Comparison of ENCODE assay signal across 20 cellular contexts in the genomic region with DNA sequence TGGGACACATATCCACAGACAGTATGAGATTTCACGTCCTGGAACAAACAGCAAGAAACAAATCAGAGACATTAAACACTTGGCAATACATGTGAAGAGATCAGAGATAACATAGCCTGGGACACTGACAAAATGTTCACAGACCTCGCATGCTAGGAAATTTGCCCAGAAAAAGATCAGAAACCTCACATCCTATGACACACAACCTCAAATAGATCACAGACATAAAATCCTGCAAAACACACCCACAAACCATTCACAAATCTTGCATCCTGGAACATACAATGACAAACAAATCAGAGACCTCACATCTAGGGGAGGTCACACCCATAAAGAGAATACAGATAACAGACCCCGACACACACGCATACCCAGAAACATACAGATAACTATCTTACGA. TPM values are rescaled to one million over a fixed set of nuclear protein-coding genes. Genes with fewer than 3 reads are reported as not detected.
DNase-seq lines count a peak whose midpoint lies in the region; ATAC-seq and TF ChIP-seq lines count a peak whose summit lies in the region.
"Had no signal": no experiment of that assay in that cellular context is flagged by ENCODE, and none has a peak within 500 bp of the region (broad histone marks: within the 10 kb centered on the region; RNA-seq: fewer than 3 reads in every experiment).

No MANE protein-coding gene starts in this region.

- DNase-seq in AG20443 (ENCODE audit: low spot score): peak; percentile 6
- no peak for DNase-seq in CD8-positive, alpha-beta T cell
- DNase-seq in immature natural killer cell: peak; percentile 29 to 36 (median 34)
- DNase-seq in COLO829 (ENCODE audit: low spot score): no peak
- DNase-seq: activated gamma-delta T cell, BE2C, DMS79 treated with DMSO at 0.1 percent for 48 hours, MV-4-11, NCI-H2029 treated with DMSO at 0.1 percent for 48 hours, NCI-H510A treated with DMSO at 0.1 percent for 48 hours, SHP77 treated with DMSO at 0.1 percent for 48 hours, T-helper 9 cell, transverse colon had no signal

- TF ChIP-seq CTCF in CD8-positive, alpha-beta T cell (IDR thresholded peaks at IDR 0.05): no peak

- peak overlapping the region; percentile 92 for H3K27ac Mint-ChIP-seq in CD8-positive, alpha-beta T cell
- peak overlapping the region; percentile 36 for H3K27ac Mint-ChIP-seq in activated naive CD8-positive, alpha-beta T cell
- H3K27ac Mint-ChIP-seq in immature natural killer cell: peak overlapping the region; percentile 79 to 94 (median 90)

- H3K27me3 Mint-ChIP-seq in CD8-positive, alpha-beta T cell (ENCODE audit: low read depth): no peaks in the 10 kb centered on the region
- no peaks in the 10 kb centered on the region for H3K27me3 Mint-ChIP-seq in activated naive CD8-positive, alpha-beta T cell
- peaks cover 11 to 26% (median 16%) of the 10 kb centered on the region in 3 donors for H3K27me3 Mint-ChIP-seq in immature natural killer cell (ENCODE audit: low read depth in 3 of 3)

- intact Hi-C loops in CD8-positive, alpha-beta T cell (cut with DNase I, micrococcal nuclease): loop anchor here in 1 of 2 experiments (1.0 kb wide), 1 partner anchor 23 kb away; no protein-coding TSS in a partner anchor

- no peaks in the 10 kb centered on the region for H3K9me3 ChIP-seq in CD8-positive, alpha-beta T cell (ENCODE audit: low read length)
- H3K9me3 ChIP-seq: BE2C, transverse colon had no signal

- no peaks in the 10 kb centered on the region for H3K36me3 Mint-ChIP-seq in CD8-positive, alpha-beta T cell
- no peaks in the 10 kb centered on the region for H3K36me3 Mint-ChIP-seq in activated naive CD8-positive, alpha-beta T cell
- no peaks in the 10 kb centered on the region for H3K36me3 Mint-ChIP-seq in immature natural killer cell

- CTCF ChIA-PET in CD8-positive, alpha-beta T cell (lab: Charles Lee): no interaction called here

- H3K4me3 Mint-ChIP-seq in CD8-positive, alpha-beta T cell: peak overlapping the region; percentile 2
- H3K4me3 Mint-ChIP-seq in activated naive CD8-positive, alpha-beta T cell: peak overlapping the region; percentile 11
- peak overlapping the region; percentile 2 to 82 (median 49) for H3K4me3 Mint-ChIP-seq in immature natural killer cell

- H3K9me3 Mint-ChIP-seq in CD8-positive, alpha-beta T cell: no peaks in the 10 kb centered on the region
- H3K9me3 Mint-ChIP-seq in activated naive CD8-positive, alpha-beta T cell (ENCODE audit: low read depth): no peaks in the 10 kb centered on the region
- no peaks in the 10 kb centered on the region for H3K9me3 Mint-ChIP-seq in immature natural killer cell

- no peaks in the 10 kb centered on the region for H3K36me3 ChIP-seq in CD8-positive, alpha-beta T cell (ENCODE audit: insufficient read depth, low read length)
- H3K36me3 ChIP-seq: BE2C, transverse colon had no signal

- peak; percentile 34 for ATAC-seq in CD8-positive, alpha-beta T cell
- ATAC-seq in GM21619 (IDR thresholded peaks at IDR 0.05; ENCODE audit: unreplicated experiment) (no peak), GM21367 (IDR thresholded peaks at IDR 0.05; ENCODE audit: unreplicated experiment) (no peak), HG03045 (IDR thresholded peaks at IDR 0.05; ENCODE audit: unreplicated experiment) (no peak)

- peaks cover 83% of the 10 kb centered on the region for H3K4me1 Mint-ChIP-seq in CD8-positive, alpha-beta T cell (ENCODE audit: low read depth)
- peaks cover 84% of the 10 kb centered on the region for H3K4me1 Mint-ChIP-seq in activated naive CD8-positive, alpha-beta T cell (ENCODE audit: low read depth)
- peaks cover 79 to 81% of the 10 kb centered on the region in 2 donors for H3K4me1 Mint-ChIP-seq in immature natural killer cell

- peak overlapping the region; percentile 75 for H3K27ac ChIP-seq in CD8-positive, alpha-beta T cell (ENCODE audit: low read depth, low read length)
- H3K27ac ChIP-seq: transverse colon had no signal

- peaks cover 78% of the 10 kb centered on the region for H3K4me1 ChIP-seq in CD8-positive, alpha-beta T cell (ENCODE audit: insufficient read depth, low read length)
- H3K4me1 ChIP-seq: BE2C had no signal

- H3K4me3 ChIP-seq in CD8-positive, alpha-beta T cell (ENCODE audit: low read depth, low read length): peak overlapping the region; percentile 35
- H3K4me3 ChIP-seq: transverse colon had no signal

- POLR2A ChIA-PET in CD8-positive, alpha-beta T cell (lab: Charles Lee): interaction anchor here (1.5 to 2.0 kb wide), 2 partner anchors 12 to 87 kb away, joined by 3 to 11 read pairs; a partner anchor contains a TSS

- no peaks in the 10 kb centered on the region for H3K27me3 ChIP-seq in CD8-positive, alpha-beta T cell (ENCODE audit: insufficient read depth, low read length)
- H3K27me3 ChIP-seq: BE2C, transverse colon had no signal

RNA-seq across cellular contexts. Expression of a gene that starts 18.0 kb away (rescaled TPM):
- total RNA-seq in CD8-positive, alpha-beta T cell: 1 to 10 TPM; 8.2 to 8.6 TPM
- polyA plus RNA-seq in immature natural killer cell: 10 to 100 TPM; 13.0 to 18.5 (median 16.4) TPM

RNA-seq across cellular contexts. Expression of a gene that starts 31.0 kb away (rescaled TPM):
- total RNA-seq in CD8-positive, alpha-beta T cell: 10 to 100 TPM; 50.6 to 54.9 TPM
- polyA plus RNA-seq in immature natural killer cell: 10 to 100 TPM; 15.2 to 43.0 (median 18.3) TPM

RNA-seq across cellular contexts. Expression of a gene that starts 47.0 kb away (rescaled TPM):
- not detected for total RNA-seq in CD8-positive, alpha-beta T cell
- polyA plus RNA-seq in immature natural killer cell: not detected
- total RNA-seq: cardiac septum, osteocyte, skeletal muscle tissue had no signal

Comparison
In these comparisons a context has a peak if more than half of its experiments do, and no peak if none do; other contexts are left out.
1. DNase-seq: peak in AG20443 (single experiment) and immature natural killer cell (3 of 3); none in CD8-positive, alpha-beta T cell (0 of 7) and COLO829 (single experiment).
2. H3K27ac Mint-ChIP-seq: peak in every context shown above with its lines; median percentile 92 in CD8-positive, alpha-beta T cell; 90 in immature natural killer cell; 36 in activated naive CD8-positive, alpha-beta T cell.
3. Peak in every context shown above with its lines, with median percentiles within 50 percentile points of each other: H3K4me3 Mint-ChIP-seq.